ENCODE assay signal across 19 cellular contexts in the genomic region with DNA sequence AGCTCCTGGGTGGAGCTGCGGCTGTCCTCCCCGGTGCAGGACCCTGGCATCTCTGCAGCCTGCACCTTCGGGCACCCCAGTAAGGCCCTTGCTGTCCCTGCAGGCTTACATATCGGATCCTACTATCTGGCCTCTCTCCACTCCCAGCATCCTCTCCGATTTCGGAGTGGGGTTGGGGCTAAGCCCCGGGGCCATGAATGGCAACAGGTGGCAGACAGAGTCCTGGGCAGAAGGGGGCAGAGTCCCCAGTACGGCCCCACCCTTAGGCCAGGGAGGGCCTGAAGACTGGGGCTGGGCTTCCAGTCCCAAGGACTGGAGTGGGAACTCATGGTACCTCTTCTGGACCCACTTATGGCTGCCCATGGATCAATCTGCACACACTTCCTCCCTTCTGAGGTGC.
DNase-seq lines count a peak whose midpoint lies in the region; ATAC-seq, FAIRE-seq and TF ChIP-seq lines count a peak whose summit lies in the region.
"Had no signal": no experiment of that assay in that cellular context is flagged by ENCODE, and none has a peak within 500 bp of the region (broad histone marks: within the 10 kb centered on the region; RNA-seq: fewer than 3 reads in every experiment).

No MANE protein-coding gene starts in this region.

- TF ChIP-seq CTCF in kidney (IDR thresholded peaks at IDR 0.05; ENCODE audit: borderline replicate concordance, extremely low read depth, insufficient read depth) = no peak

- no peak for FAIRE-seq in kidney (lab: Jason Lieb, UNC)
- FAIRE-seq: G401.6, GM12892, GM19239 had no signal

- H3K9me3 Mint-ChIP-seq in stimulated activated naive CD8-positive, alpha-beta T cell treated with anti-CD3 and anti-CD28 coated beads, Interleukin-15, amount 100 ng/mL, for 72 hours = no peaks in the 10 kb centered on the region
- H3K9me3 Mint-ChIP-seq in stimulated activated effector memory CD8-positive, alpha-beta T cell treated with anti-CD3 and anti-CD28 coated beads, Interleukin-12 subunit alpha, Interleukin-12 subunit beta, amount 100 ng/mL, for 72 hours = no peaks in the 10 kb centered on the region

- no peak overlapping the region for H3K4me3 ChIP-seq in kidney (ENCODE audit: low read length in 2 of 2)
- H3K4me3 ChIP-seq: GM23338 had no signal

- no peaks in the 10 kb centered on the region for H3K36me3 ChIP-seq in kidney (ENCODE audit: control insufficient read depth in 1 of 2, insufficient read depth in 2 of 2, low read length in 2 of 2)

- no peak for DNase-seq in stimulated activated naive CD8-positive, alpha-beta T cell treated with anti-CD3 and anti-CD28 coated beads, Interleukin-15, amount 100 ng/mL, for 72 hours
- no peak for DNase-seq in stimulated activated naive CD8-positive, alpha-beta T cell treated with anti-CD3 and anti-CD28 coated beads, Interleukin-15, Interleukin-2, amounts not matched to agents 100 U/mL and 50 U/mL, for 24 hours
- peak; percentile 45 for DNase-seq in kidney
- no peak for DNase-seq in stimulated activated effector memory CD8-positive, alpha-beta T cell treated with anti-CD3 and anti-CD28 coated beads, Interleukin-12 subunit alpha, Interleukin-12 subunit beta, amount 100 ng/mL, for 72 hours (ENCODE audit: low spot score in 2 of 2)
- no peak for DNase-seq in NCI-H1436 (lab: John Stamatoyannopoulos, UW)
- DNase-seq: C1 segment of cervical spinal cord; Calu3; CD4-positive, alpha-beta memory T cell; COR-L47; DMS153; DND-41; H9 had no signal

- no peaks in the 10 kb centered on the region for H3K4me1 ChIP-seq in kidney (ENCODE audit: control insufficient read depth in 1 of 2, insufficient read depth in 1 of 2, low read depth in 1 of 2, low read length in 2 of 2)

- peak; percentile 45 for ATAC-seq in stimulated activated naive CD8-positive, alpha-beta T cell treated with anti-CD3 and anti-CD28 coated beads, Interleukin-15, amount 100 ng/mL, for 72 hours
- ATAC-seq in stimulated activated naive CD8-positive, alpha-beta T cell treated with anti-CD3 and anti-CD28 coated beads, Interleukin-15, Interleukin-2, amounts not matched to agents 100 U/mL and 50 U/mL, for 24 hours = no peak
- peak; percentile 19 for ATAC-seq in stimulated activated effector memory CD8-positive, alpha-beta T cell treated with anti-CD3 and anti-CD28 coated beads, Interleukin-12 subunit alpha, Interleukin-12 subunit beta, amount 100 ng/mL, for 72 hours
- no peak for ATAC-seq in GM21381 (IDR thresholded peaks at IDR 0.05; ENCODE audit: unreplicated experiment)
- ATAC-seq in HG02938 (IDR thresholded peaks at IDR 0.05; ENCODE audit: unreplicated experiment) = no peak
- ATAC-seq: GM23338, HCT116 had no signal

- no peak overlapping the region for H3K4me3 Mint-ChIP-seq in stimulated activated naive CD8-positive, alpha-beta T cell treated with anti-CD3 and anti-CD28 coated beads, Interleukin-15, amount 100 ng/mL, for 72 hours
- no peak overlapping the region for H3K4me3 Mint-ChIP-seq in stimulated activated effector memory CD8-positive, alpha-beta T cell treated with anti-CD3 and anti-CD28 coated beads, Interleukin-12 subunit alpha, Interleukin-12 subunit beta, amount 100 ng/mL, for 72 hours
- H3K4me3 Mint-ChIP-seq: CD4-positive, alpha-beta memory T cell; GM23338; H9 had no signal

- no peak overlapping the region for H3K27ac Mint-ChIP-seq in stimulated activated naive CD8-positive, alpha-beta T cell treated with anti-CD3 and anti-CD28 coated beads, Interleukin-15, amount 100 ng/mL, for 72 hours
- no peak overlapping the region for H3K27ac Mint-ChIP-seq in stimulated activated effector memory CD8-positive, alpha-beta T cell treated with anti-CD3 and anti-CD28 coated beads, Interleukin-12 subunit alpha, Interleukin-12 subunit beta, amount 100 ng/mL, for 72 hours
- H3K27ac Mint-ChIP-seq: CD4-positive, alpha-beta memory T cell; GM23338; H9 had no signal

- H3K9ac ChIP-seq in kidney (ENCODE audit: low read length in 2 of 2) = no peak overlapping the region

- H3K36me3 Mint-ChIP-seq in stimulated activated effector memory CD8-positive, alpha-beta T cell treated with anti-CD3 and anti-CD28 coated beads, Interleukin-12 subunit alpha, Interleukin-12 subunit beta, amount 100 ng/mL, for 72 hours = no peaks in the 10 kb centered on the region
- H3K36me3 Mint-ChIP-seq: CD4-positive, alpha-beta memory T cell had no signal

- H3K4me1 Mint-ChIP-seq in stimulated activated naive CD8-positive, alpha-beta T cell treated with anti-CD3 and anti-CD28 coated beads, Interleukin-15, amount 100 ng/mL, for 72 hours = no peaks in the 10 kb centered on the region
- H3K4me1 Mint-ChIP-seq in stimulated activated effector memory CD8-positive, alpha-beta T cell treated with anti-CD3 and anti-CD28 coated beads, Interleukin-12 subunit alpha, Interleukin-12 subunit beta, amount 100 ng/mL, for 72 hours = no peaks in the 10 kb centered on the region
- H3K4me1 Mint-ChIP-seq: CD4-positive, alpha-beta memory T cell had no signal

- H3K9me3 ChIP-seq in kidney (ENCODE audit: control insufficient read depth in 1 of 2, low read length in 2 of 2) = no peaks in the 10 kb centered on the region

- H3K27ac ChIP-seq in kidney (ENCODE audit: low read depth in 2 of 2, low read length in 2 of 2) = no peak overlapping the region

- intact Hi-C loops in kidney (cut with DNase I) = no loop called here

- no peaks in the 10 kb centered on the region for H3K27me3 Mint-ChIP-seq in stimulated activated naive CD8-positive, alpha-beta T cell treated with anti-CD3 and anti-CD28 coated beads, Interleukin-15, amount 100 ng/mL, for 72 hours
- H3K27me3 Mint-ChIP-seq: CD4-positive, alpha-beta memory T cell had no signal

Comparison
In these comparisons a context has a peak if more than half of its experiments do, and no peak if none do; other contexts are left out.
1. ATAC-seq: peak in stimulated activated naive CD8-positive, alpha-beta T cell treated with anti-CD3 and anti-CD28 coated beads, Interleukin-15, amount 100 ng/mL, for 72 hours (single experiment) and stimulated activated effector memory CD8-positive, alpha-beta T cell treated with anti-CD3 and anti-CD28 coated beads, Interleukin-12 subunit alpha, Interleukin-12 subunit beta, amount 100 ng/mL, for 72 hours (single experiment); none in stimulated activated naive CD8-positive, alpha-beta T cell treated with anti-CD3 and anti-CD28 coated beads, Interleukin-15, Interleukin-2, amounts not matched to agents 100 U/mL and 50 U/mL, for 24 hours (single experiment), GM21381 (single experiment) and HG02938 (single experiment).